ENCODE assay signal across 9 cellular contexts in genomic region chr2:102664439-102665042, GRCh38. TPM values are rescaled to one million over a fixed set of nuclear protein-coding genes. Genes with fewer than 3 reads are reported as not detected.
A peak's percentile ranks its signal among the peaks of the same experiment; 100 is the strongest.
DNase-seq lines count a peak whose midpoint lies in the region; ATAC-seq lines count a peak whose summit lies in the region.
"Had no signal": no experiment of that assay in that cellular context is flagged by ENCODE, and none has a peak within 500 bp of the region (broad histone marks: within the 10 kb centered on the region; RNA-seq: fewer than 3 reads in every experiment).

No MANE protein-coding gene starts in this region.

- no peak overlapping the region for H3K27ac Mint-ChIP-seq in activated CD4-positive, alpha-beta T cell treated with anti-CD3 and anti-CD28 coated beads, Interleukin-2, amount 10 ng/mL, durations not matched to agents 7 days and 5 days

- DNase-seq in Daoy (ENCODE audit: low read depth) (peak; percentile 74), left colon (peak; percentile 36 to 78), G401 (ENCODE audit: low spot score) (no peak), NCI-H510A (lab: John Stamatoyannopoulos, UW) (no peak), NCI-H2196 treated with DMSO at 0.1 percent for 48 hours (lab: John Stamatoyannopoulos, UW; ENCODE audit: unreplicated experiment) (no peak)
- peak; percentile 34 for DNase-seq in activated CD4-positive, alpha-beta T cell treated with anti-CD3 and anti-CD28 coated beads, Interleukin-2, amount 10 ng/mL, durations not matched to agents 7 days and 5 days

- H3K4me3 Mint-ChIP-seq in activated CD4-positive, alpha-beta T cell treated with anti-CD3 and anti-CD28 coated beads, Interleukin-2, amount 10 ng/mL, durations not matched to agents 7 days and 5 days = no peak overlapping the region
- H3K4me3 Mint-ChIP-seq: neural crest cell had no signal

- intact Hi-C loops in left colon (cut with DNase I, micrococcal nuclease) = no loop called here

- H3K36me3 Mint-ChIP-seq in activated CD4-positive, alpha-beta T cell treated with anti-CD3 and anti-CD28 coated beads, Interleukin-2, amount 10 ng/mL, durations not matched to agents 7 days and 5 days (ENCODE audit: low read depth) = no peaks in the 10 kb centered on the region

- ATAC-seq in HG02571 (IDR thresholded peaks at IDR 0.05; ENCODE audit: unreplicated experiment) (peak; percentile 51), left colon (peak; percentile 70), HG02970 (IDR thresholded peaks at IDR 0.05; ENCODE audit: low FRiP score, unreplicated experiment) (no peak)

- in situ Hi-C loops in G401 (cut with HindIII; ENCODE audit: low sequenced_read_pairs) = no loop called here

- POLR2A ChIA-PET in activated CD4-positive, alpha-beta T cell treated with anti-CD3 and anti-CD28 coated beads, Interleukin-2, amount 10 ng/mL, durations not matched to agents 7 days and 5 days (lab: Charles Lee) = no interaction called here

- peaks cover 4% of the 10 kb centered on the region for H3K9me3 Mint-ChIP-seq in activated CD4-positive, alpha-beta T cell treated with anti-CD3 and anti-CD28 coated beads, Interleukin-2, amount 10 ng/mL, durations not matched to agents 7 days and 5 days
- H3K9me3 Mint-ChIP-seq: neural crest cell had no signal

- no peaks in the 10 kb centered on the region for H3K27me3 Mint-ChIP-seq in activated CD4-positive, alpha-beta T cell treated with anti-CD3 and anti-CD28 coated beads, Interleukin-2, amount 10 ng/mL, durations not matched to agents 7 days and 5 days

- CTCF ChIA-PET in activated CD4-positive, alpha-beta T cell treated with anti-CD3 and anti-CD28 coated beads, Interleukin-2, amount 10 ng/mL, durations not matched to agents 7 days and 5 days (lab: Charles Lee) = interaction anchor here (0.7 kb wide), 1 partner anchor 31 kb away, joined by 3 read pairs; no protein-coding TSS in a partner anchor

- peaks cover 28% of the 10 kb centered on the region for H3K4me1 Mint-ChIP-seq in activated CD4-positive, alpha-beta T cell treated with anti-CD3 and anti-CD28 coated beads, Interleukin-2, amount 10 ng/mL, durations not matched to agents 7 days and 5 days
- H3K4me1 Mint-ChIP-seq: neural crest cell had no signal

RNA-seq across cellular contexts. Expression of gene SLC9A2, which starts 45.2 kb away (rescaled TPM):
- total RNA-seq in Daoy (2014; rRNA removed; shearing (Covaris generic)) = 0.92 and 1.5 TPM in 2 replicates
- not detected for total RNA-seq in activated CD4-positive, alpha-beta T cell treated with anti-CD3 and anti-CD28 coated beads, Interleukin-2, amount 10 ng/mL, durations not matched to agents 7 days and 5 days
- total RNA-seq in left colon = 10 to 100 TPM; 75.2 to 81.1 TPM
- not detected in 2 replicates for total RNA-seq in G401 (2014; rRNA removed; shearing (Covaris generic))

Comparison
In these comparisons a context has a peak if more than half of its experiments do, and no peak if none do; other contexts are left out.
1. DNase-seq: peak in Daoy (single experiment), activated CD4-positive, alpha-beta T cell treated with anti-CD3 and anti-CD28 coated beads, Interleukin-2, amount 10 ng/mL, durations not matched to agents 7 days and 5 days (single experiment) and left colon (2 of 2); none in G401 (single experiment), NCI-H510A (single experiment) and NCI-H2196 treated with DMSO at 0.1 percent for 48 hours (single experiment).
2. RNA of gene SLC9A2, which starts 45.2 kb away (total RNA-seq): 75.2 to 81.1 TPM in left colon; 0.92 to 1.5 TPM in Daoy, not detected in activated CD4-positive, alpha-beta T cell treated with anti-CD3 and anti-CD28 coated beads, Interleukin-2, amount 10 ng/mL, durations not matched to agents 7 days and 5 days and not detected in G401; every median in the first group is over 10 times any median in the second.